29 cellular contexts compared by ENCODE assay signal in the genomic region with DNA sequence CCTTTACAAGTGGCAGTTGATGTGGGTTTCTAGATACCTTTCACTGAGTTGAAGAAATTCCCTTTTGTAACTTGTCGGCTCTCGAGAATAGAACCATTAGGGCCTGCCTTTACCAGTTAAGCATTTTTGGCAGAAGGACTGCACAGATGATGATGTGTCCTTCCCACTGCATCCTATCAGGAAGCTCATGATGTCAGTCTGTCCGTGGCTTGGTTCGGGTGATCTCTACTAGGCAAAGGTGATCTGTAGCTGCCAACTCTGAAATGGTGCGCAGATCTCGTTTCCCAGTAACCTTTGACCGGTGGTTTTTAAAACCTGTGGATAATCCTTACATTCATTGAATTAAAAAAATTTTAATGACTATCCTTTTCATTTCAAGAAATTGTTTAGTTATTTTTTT. TPM values are rescaled to one million over a fixed set of nuclear protein-coding genes. Genes with fewer than 3 reads are reported as not detected.
DNase-seq lines count a peak whose midpoint lies in the region; ATAC-seq, FAIRE-seq and TF ChIP-seq lines count a peak whose summit lies in the region.
"Had no signal": no experiment of that assay in that cellular context is flagged by ENCODE, and none has a peak within 500 bp of the region (broad histone marks: within the 10 kb centered on the region; RNA-seq: fewer than 3 reads in every experiment).

No MANE protein-coding gene starts in this region.

- H2AFZ ChIP-seq in HepG2 (ENCODE audit: low read length): no peak overlapping the region
- no peak overlapping the region for H2AFZ ChIP-seq in osteoblast (ENCODE audit: low read length)

- 39% methylated on average over 6 of the region's 7 CpGs for WGBS in right lobe of liver (ENCODE audit: insufficient coverage, low coverage, low lambda C conversion rate, missing lambda C conversion rate)
- WGBS in HepG2 (ENCODE audit: low lambda C conversion rate): 98% methylated on average over 7 of the region's 7 CpGs

- in situ Hi-C loops in HepG2 (cut with HindIII; ENCODE audit: extremely low pct_ligation_motif_present, low pct_unique_long_range_greater_than_20kb): no loop called here

- H3K4me2 ChIP-seq in HepG2 (ENCODE audit: low read depth, low read length): no peak overlapping the region
- H3K4me2 ChIP-seq in osteoblast (ENCODE audit: insufficient read depth, low read length): no peak overlapping the region

- no peak for FAIRE-seq in HepG2 (lab: Jason Lieb, UNC)
- FAIRE-seq: GM12891, H54, urothelium cell line had no signal

- no peaks in the 10 kb centered on the region for H3K36me3 ChIP-seq in right lobe of liver
- H3K36me3 ChIP-seq in HepG2 (replicated peaks in 1 of 2; ENCODE audit: control insufficient read depth in 1 of 2, insufficient read depth in 2 of 2, low read length in 2 of 2): no peaks in the 10 kb centered on the region
- H3K36me3 ChIP-seq in osteoblast (ENCODE audit: insufficient read depth, low read length): no peaks in the 10 kb centered on the region
- H3K36me3 ChIP-seq: cardiac muscle cell, MG63 had no signal

- H3K9me3 ChIP-seq in right lobe of liver: no peaks in the 10 kb centered on the region
- no peaks in the 10 kb centered on the region for H3K9me3 ChIP-seq in HepG2 (ENCODE audit: low read length)
- H3K9me3 ChIP-seq in osteoblast (ENCODE audit: low read depth, low read length): no peaks in the 10 kb centered on the region
- H3K9me3 ChIP-seq: MG63 had no signal

- POLR2A ChIA-PET in HepG2 (lab: Yijun Ruan, JAX): no interaction called here

- no peak overlapping the region for H3K9ac ChIP-seq in HepG2 (ENCODE audit: insufficient read depth, low read depth, low read length)

- CTCF ChIA-PET in HepG2 (lab: Yijun Ruan, JAX; ENCODE audit: low intra/inter-chr PET ratio, low total read pairs): no interaction called here

- H4K20me1 ChIP-seq in HepG2 (ENCODE audit: insufficient read depth, low read length) (peaks cover 34% of the 10 kb centered on the region), osteoblast (ENCODE audit: insufficient read depth, low read length) (peaks cover 19% of the 10 kb centered on the region)

- ATAC-seq in right lobe of liver (peak; percentile 70 to 95 (median 84)), HepG2 (no peak), HG02840 (IDR thresholded peaks at IDR 0.05; ENCODE audit: low FRiP score, unreplicated experiment) (no peak), GM18907 (IDR thresholded peaks at IDR 0.05; ENCODE audit: unreplicated experiment) (no peak)
- ATAC-seq: natural killer cell treated with Interleukin-12 subunit alpha and Interleukin-12 subunit beta and Interleukin-15 and Interleukin-18, amount 100 ng/mL, for 72 hours; stimulated activated effector memory CD8-positive, alpha-beta T cell treated with anti-CD3 and anti-CD28 coated beads, Interleukin-12 subunit alpha, Interleukin-12 subunit beta, amount 100 ng/mL, for 72 hours had no signal

- TF ChIP-seq CTCF in right lobe of liver (IDR thresholded peaks at IDR 0.05): no peak
- no peak for TF ChIP-seq CTCF in HepG2 (CRISPR knock-in tag; IDR thresholded peaks at IDR 0.05)
- TF ChIP-seq CTCF in fibroblast of mammary gland (conservative IDR thresholded peaks at IDR 0.05; ENCODE audit: control insufficient read depth, insufficient read depth, low read depth, low read length): no peak
- TF ChIP-seq CTCF in osteoblast (IDR thresholded peaks at IDR 0.05; ENCODE audit: extremely low read depth, low read depth, low read length): no peak

- BruUV-seq in HepG2 (replicated peaks; lab: Mats Ljungman, UMichigan): no TSS peak

- no peak for TF ChIP-seq POLR2A in right lobe of liver (IDR thresholded peaks at IDR 0.05)
- no peak for TF ChIP-seq POLR2A in HepG2 (IDR thresholded peaks at IDR 0.05; ENCODE audit: insufficient read depth in 1 of 2, low read depth in 2 of 2, low read length in 2 of 2)

- H3K4me3 ChIP-seq in right lobe of liver (no peak overlapping the region), HepG2 (replicated peaks in 1 of 3; ENCODE audit: insufficient read depth in 1 of 3, low read depth in 2 of 3, low read length in 3 of 3) (no peak overlapping the region), fibroblast of mammary gland (ENCODE audit: control insufficient read depth, low read depth, low read length) (no peak overlapping the region), osteoblast (ENCODE audit: insufficient read depth, low read length) (no peak overlapping the region)
- H3K4me3 ChIP-seq: cardiac muscle cell, coronary artery, MG63 had no signal

- peaks cover 89% of the 10 kb centered on the region for H3K79me2 ChIP-seq in HepG2 (ENCODE audit: insufficient read depth, low read length)
- peaks cover 53% of the 10 kb centered on the region for H3K79me2 ChIP-seq in osteoblast (ENCODE audit: insufficient read depth, low read length)

- peaks cover 0 to 15% (median under 1%) of the 10 kb centered on the region in 4 donors for H3K4me1 ChIP-seq in right lobe of liver
- peaks cover 32% of the 10 kb centered on the region for H3K4me1 ChIP-seq in HepG2 (ENCODE audit: insufficient read depth, low read length)
- H3K4me1 ChIP-seq in osteoblast (ENCODE audit: insufficient read depth, low read length): peaks cover 11% of the 10 kb centered on the region

- no peak for TF ChIP-seq EP300 in HepG2 (IDR thresholded peaks at IDR 0.05; ENCODE audit: low read depth in 2 of 2, low read length in 2 of 2)
- TF ChIP-seq EP300 in HepG2 (CRISPR knock-in tag; IDR thresholded peaks at IDR 0.05; ENCODE audit: borderline replicate concordance): no peak

- intact Hi-C loops in right lobe of liver (cut with DNase I) (no loop called here), HepG2 (cut with micrococcal nuclease; ENCODE audit: unreplicated experiment) (no loop called here)

- no peaks in the 10 kb centered on the region for H3K27me3 ChIP-seq in right lobe of liver
- no peaks in the 10 kb centered on the region for H3K27me3 ChIP-seq in HepG2 (ENCODE audit: control insufficient read depth in 1 of 2, insufficient read depth in 2 of 2, low read length in 2 of 2)
- H3K27me3 ChIP-seq in osteoblast (ENCODE audit: insufficient read depth, low read length): no peaks in the 10 kb centered on the region
- H3K27me3 ChIP-seq: cardiac muscle cell, MG63 had no signal

- TF ChIP-seq RAD21 in HepG2 (CRISPR knock-in tag; IDR thresholded peaks at IDR 0.05): no peak

- H3K27ac ChIP-seq in right lobe of liver (peak overlapping the region in 2 of 3 donors; percentile 13 to 17), HepG2 (ENCODE audit: extremely low read length, insufficient read depth, low read length) (no peak overlapping the region), osteoblast (ENCODE audit: low read depth, low read length) (no peak overlapping the region)
- H3K27ac ChIP-seq: cardiac muscle cell, coronary artery had no signal

- DNase-seq in right lobe of liver (peak in 1 of 3 donors; percentile 50), HepG2 (ENCODE audit: low spot score) (no peak), fibroblast of mammary gland (ENCODE audit: low read depth) (peak; percentile 64), osteoblast (ENCODE audit: insufficient read length, low spot score, missing footprints) (peak; percentile 61), NCI-H446 treated with DMSO at 0.1 percent for 48 hours (lab: John Stamatoyannopoulos, UW) (no peak), ecto neural progenitor cell (ENCODE audit: low spot score) (no peak)
- DNase-seq: 8988T; activated CD4-positive, alpha-beta memory T cell treated with anti-CD3 and anti-CD28 coated beads, Interleukin-2, amount 10 ng/mL, durations not matched to agents 7 days and 5 days; activated CD4-positive, alpha-beta T cell treated with anti-CD3 and anti-CD28 coated beads for 1 hour; activated CD8-positive, alpha-beta memory T cell treated with anti-CD3 and anti-CD28 coated beads, Interleukin-2, amount 50 U/mL, for 48 hours; aorta; endodermal cell; islet precursor cell; NCI-H1417; NCI-H2029 treated with DMSO at 0.1 percent for 48 hours; NCI-H2227 treated with DMSO at 0.1 percent for 48 hours; NCI-H774; RPMI8226; stimulated activated CD4-positive, alpha-beta T cell treated with anti-CD3 and anti-CD28 coated beads, Interleukin-4, amount 100 ng/mL, for 24 hours had no signal

TF ChIP-seq in HepG2, 621 proteins besides CTCF, POLR2A, EP300 and RAD21 (continues in another document):
- TF ChIP-seq SKI (IDR thresholded peaks at IDR 0.05; ENCODE audit: partially characterized antibody): no peak
- TF ChIP-seq SP140L (CRISPR knock-in tag; IDR thresholded peaks at IDR 0.05; ENCODE audit: borderline replicate concordance): no peak
- TF ChIP-seq SMAD9 (CRISPR knock-in tag; IDR thresholded peaks at IDR 0.05): no peak
- no peak for TF ChIP-seq ZNF33A (CRISPR knock-in tag; IDR thresholded peaks at IDR 0.05; ENCODE audit: borderline replicate concordance)
- no peak for TF ChIP-seq CENPT (CRISPR knock-in tag; IDR thresholded peaks at IDR 0.05; ENCODE audit: low read depth)
- TF ChIP-seq RXRB (CRISPR knock-in tag; IDR thresholded peaks at IDR 0.05; ENCODE audit: borderline replicate concordance): no peak
- TF ChIP-seq ZFP82 (CRISPR knock-in tag; IDR thresholded peaks at IDR 0.05; ENCODE audit: borderline replicate concordance): no peak
- TF ChIP-seq ZNF230 (CRISPR knock-in tag; IDR thresholded peaks at IDR 0.05): no peak

RNA-seq across cellular contexts. Expression of a gene that starts 49.7 kb away (rescaled TPM):
- total RNA-seq in right lobe of liver: 10 to 100 TPM; 10.2 to 18.8 (median 11.1) TPM
- total RNA-seq in HepG2 (2016; rRNA removed; fragmentation: Illumina TruSeq; extraction: Trizol): 32.3 and 43.9 TPM in 2 replicates
- total RNA-seq in HepG2 (2016; cell fraction: cytosol; rRNA removed; fragmentation: Illumina TruSeq; extraction: Trizol; ENCODE audit: low read depth): 46.2 and 52.2 TPM in 2 replicates
- 26.3 and 43.8 TPM in 2 replicates for total RNA-seq in HepG2 (2016; cell fraction: insoluble cytoplasmic fraction; rRNA removed; fragmentation: Illumina TruSeq; extraction: Trizol)
- total RNA-seq in HepG2 (2016; cell fraction: membrane; rRNA removed; fragmentation: Illumina TruSeq; extraction: Trizol): 73.9 and 84.0 TPM in 2 replicates
- total RNA-seq in HepG2 (2016; cell fraction: nucleus; rRNA removed; fragmentation: Illumina TruSeq; extraction: Trizol): 34.9 and 38.5 TPM in 2 replicates
- polyA plus RNA-seq in HepG2 (2011; rRNA removed): 57.8 and 58.7 TPM in 2 replicates
- 49.3 and 50.7 TPM in 2 replicates for polyA plus RNA-seq in HepG2 (2011; cell fraction: cytosol; rRNA removed)
- 53.8 and 60.6 TPM in 2 replicates for polyA plus RNA-seq in HepG2 (2011; cell fraction: nucleus; rRNA removed)
- polyA plus RNA-seq in HepG2 (2012): 60.3 and 61.1 TPM in 2 replicates
- polyA plus RNA-seq in HepG2 (2016; cell fraction: cytosol; fragmentation: Illumina TruSeq; extraction: Trizol; ENCODE audit: low read depth): 58.2 and 74.1 TPM in 2 replicates
- polyA plus RNA-seq in HepG2 (2016; cell fraction: insoluble cytoplasmic fraction; fragmentation: Illumina TruSeq; extraction: Trizol; ENCODE audit: low read depth): 57.0 and 68.2 TPM in 2 replicates
- 93.8 and 103 TPM in 2 replicates for polyA plus RNA-seq in HepG2 (2016; cell fraction: membrane; fragmentation: Illumina TruSeq; extraction: Trizol; ENCODE audit: low read depth)
- polyA plus RNA-seq in HepG2 (2016; cell fraction: nucleus; fragmentation: Illumina TruSeq; extraction: Trizol; ENCODE audit: insufficient read depth, low read depth): 95.3 and 97.7 TPM in 2 replicates
- 21.3 and 56.1 TPM in 2 replicates for polyA minus RNA-seq in HepG2 (2011; rRNA and poly(A)+ RNA removed; ENCODE audit: low replicate concordance)
- 36.5 and 37.9 TPM in 2 replicates for polyA minus RNA-seq in HepG2 (2011; cell fraction: cytosol; rRNA and poly(A)+ RNA removed)
- polyA minus RNA-seq in HepG2 (2011; cell fraction: nucleus; rRNA and poly(A)+ RNA removed): 56.4 and 57.4 TPM in 2 replicates
- 19.9 and 20.6 TPM in 2 replicates for total RNA-seq in osteoblast

Comparison
In these comparisons a context has a peak if more than half of its experiments do, and no peak if none do; other contexts are left out.
1. ATAC-seq: peak in right lobe of liver (4 of 4); none in HepG2 (single experiment), HG02840 (single experiment) and GM18907 (single experiment).
2. H3K27ac ChIP-seq: peak in right lobe of liver (2 of 3); none in HepG2 (single experiment) and osteoblast (single experiment).
3. DNase-seq: peak in fibroblast of mammary gland (single experiment) and osteoblast (single experiment); none in HepG2 (single experiment), NCI-H446 treated with DMSO at 0.1 percent for 48 hours (single experiment) and ecto neural progenitor cell (single experiment).